Comparison of ENCODE assay signal across 18 cellular contexts in genomic region chr16:80989801-80990200, GRCh38.
"Had no signal": no experiment of that assay in that cellular context is flagged by ENCODE, and none has a peak within 500 bp of the region (broad histone marks: within the 10 kb centered on the region; RNA-seq: fewer than 3 reads in every experiment).

No MANE protein-coding gene starts in this region.

- H3K27me3 ChIP-seq: body of pancreas, colonic mucosa, tibial artery, uterus had no signal

- H3K4me1 ChIP-seq: colonic mucosa, uterus had no signal

- DNase-seq: activated B cell treated with CpG ODN at 0.5 μM for 24 hours; activated CD4-positive, alpha-beta memory T cell treated with anti-CD3 and anti-CD28 coated beads, Interleukin-2, amount 10 ng/mL, durations not matched to agents 7 days and 5 days; activated CD4-positive, alpha-beta T cell treated with anti-CD3 and anti-CD28 coated beads for 4 hours; activated CD8-positive, alpha-beta memory T cell treated with anti-CD3 and anti-CD28 coated beads, Interleukin-2, amount 10 ng/mL, durations not matched to agents 7 days and 5 days; activated naive CD4-positive, alpha-beta T cell treated with Interleukin-2 at 50 U/mL for 16 hours; activated naive CD8-positive, alpha-beta T cell treated with anti-CD3 and anti-CD28 coated beads, Interleukin-2, amount 10 ng/mL, durations not matched to agents 7 days and 5 days; body of pancreas; central memory CD4-positive, alpha-beta T cell; colonic mucosa; endodermal cell; left ventricle myocardium superior; right cardiac atrium; stimulated activated naive CD8-positive, alpha-beta T cell treated with anti-CD3 and anti-CD28 coated beads, Interleukin-15, Interleukin-2, amounts not matched to agents 100 U/mL and 50 U/mL, for 24 hours; substantia nigra; tibial artery; uterus had no signal

- H3K9me3 ChIP-seq: body of pancreas, colonic mucosa, prostate gland, tibial artery, uterus had no signal

- H3K36me3 ChIP-seq: colonic mucosa, prostate gland, tibial artery, uterus had no signal

- H3K27ac ChIP-seq: body of pancreas, colonic mucosa, epithelial cell of prostate, prostate gland, tibial artery, uterus had no signal

- H3K4me3 ChIP-seq: body of pancreas, colonic mucosa, prostate gland, tibial artery, uterus had no signal

- ATAC-seq: activated CD8-positive, alpha-beta memory T cell treated with anti-CD3 and anti-CD28 coated beads, Interleukin-2, amount 10 ng/mL, durations not matched to agents 7 days and 5 days; body of pancreas; left ventricle myocardium superior; right cardiac atrium; stimulated activated naive CD8-positive, alpha-beta T cell treated with anti-CD3 and anti-CD28 coated beads, Interleukin-15, Interleukin-2, amounts not matched to agents 100 U/mL and 50 U/mL, for 24 hours had no signal
